Comparison of ENCODE assay signal across 8 cellular contexts in the genomic region with DNA sequence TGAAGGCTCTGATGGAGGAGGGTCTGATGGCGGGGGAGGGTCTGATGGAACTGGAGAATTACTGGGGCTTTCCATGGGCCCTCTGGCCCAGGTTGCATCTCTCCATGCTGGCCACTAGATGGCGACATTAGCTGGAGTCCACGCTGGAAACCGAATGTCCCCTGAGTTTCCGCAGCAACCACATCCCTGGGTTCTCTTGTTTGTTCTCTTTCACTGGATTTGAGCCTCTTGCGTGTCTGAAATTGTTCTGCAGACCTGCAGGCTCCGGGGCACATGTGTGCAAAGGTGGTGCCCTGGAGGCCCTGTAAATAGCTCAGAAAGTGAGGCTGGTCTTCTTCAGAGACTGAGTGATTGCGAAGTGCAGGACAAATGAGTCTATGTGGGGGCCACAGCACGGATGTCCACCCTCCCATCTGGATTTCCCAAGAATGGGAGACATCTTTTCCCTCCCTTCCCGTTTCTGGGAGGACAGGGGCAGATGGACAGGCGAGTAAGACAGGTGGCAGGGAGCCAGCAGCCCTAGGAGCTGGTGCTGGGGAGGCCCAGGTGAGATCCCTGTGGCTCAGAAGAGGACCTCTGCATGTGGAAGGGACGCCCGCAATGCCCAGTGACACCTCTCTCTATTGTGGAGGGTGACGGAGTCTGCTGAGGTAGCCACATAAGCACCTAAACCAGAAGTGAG.
A peak's percentile ranks its signal among the peaks of the same experiment; 100 is the strongest.
DNase-seq lines count a peak whose midpoint lies in the region; ATAC-seq and TF ChIP-seq lines count a peak whose summit lies in the region.

No MANE protein-coding gene starts in this region.

- ATAC-seq in left lobe of liver (peak; percentile 95), GM18498 (IDR thresholded peaks at IDR 0.05; ENCODE audit: unreplicated experiment) (no peak)

- peaks cover 6% of the 10 kb centered on the region for H3K4me1 Mint-ChIP-seq in activated CD4-positive, alpha-beta T cell treated with anti-CD3 and anti-CD28 coated beads, Interleukin-2, amount 10 ng/mL, durations not matched to agents 24 days and 14 days

- H3K36me3 ChIP-seq in H7 (replicated peaks; ENCODE audit: control insufficient read depth, insufficient read depth, low read length) = no peaks in the 10 kb centered on the region

- peak overlapping the region; percentile 22 for H3K27ac Mint-ChIP-seq in activated CD4-positive, alpha-beta T cell treated with anti-CD3 and anti-CD28 coated beads, Interleukin-2, amount 10 ng/mL, durations not matched to agents 24 days and 14 days

- H3K27ac ChIP-seq in coronary artery = no peak overlapping the region

- peak; percentile 3 for DNase-seq in AG09309 (ENCODE audit: low read depth)
- DNase-seq in H7 = peak; percentile 95
- peak; percentile 77 for DNase-seq in NCI-H510A treated with DMSO at 0.1 percent for 48 hours (lab: John Stamatoyannopoulos, UW)
- DNase-seq in activated CD4-positive, alpha-beta T cell treated with anti-CD3 and anti-CD28 coated beads, Interleukin-2, amount 10 ng/mL, durations not matched to agents 24 days and 14 days = peak; percentile 91
- peak; percentile 70 for DNase-seq in coronary artery (ENCODE audit: low spot score)
- DNase-seq in left lobe of liver (ENCODE audit: low spot score) = peak; percentile 63
- peak; percentile 47 to 48 for DNase-seq in stimulated activated CD4-positive, alpha-beta T cell treated with anti-CD3 and anti-CD28 coated beads, Interleukin-4, amount 100 ng/mL, for 4 hours

- peak; percentile 90 for TF ChIP-seq CTCF in AG09309 (IDR thresholded peaks at IDR 0.05; ENCODE audit: control insufficient read depth, insufficient read depth, low read depth, low read length, missing control alignments)
- peak; percentile 97 for TF ChIP-seq CTCF in coronary artery (IDR thresholded peaks at IDR 0.05)

- H3K36me3 Mint-ChIP-seq in activated CD4-positive, alpha-beta T cell treated with anti-CD3 and anti-CD28 coated beads, Interleukin-2, amount 10 ng/mL, durations not matched to agents 24 days and 14 days (ENCODE audit: low read depth) = no peaks in the 10 kb centered on the region

- H3K9me3 Mint-ChIP-seq in activated CD4-positive, alpha-beta T cell treated with anti-CD3 and anti-CD28 coated beads, Interleukin-2, amount 10 ng/mL, durations not matched to agents 24 days and 14 days = no peaks in the 10 kb centered on the region

- H3K27me3 ChIP-seq in H7 (ENCODE audit: control insufficient read depth, insufficient read depth, low read length) = no peaks in the 10 kb centered on the region

- intact Hi-C loops in activated CD4-positive, alpha-beta T cell treated with anti-CD3 and anti-CD28 coated beads, Interleukin-2, amount 10 ng/mL, durations not matched to agents 24 days and 14 days (cut with micrococcal nuclease) = loop anchor here (1.0 to 2.0 kb wide), 2 partner anchors 113 to 305 kb away; no protein-coding TSS in a partner anchor

- H3K27me3 Mint-ChIP-seq in activated CD4-positive, alpha-beta T cell treated with anti-CD3 and anti-CD28 coated beads, Interleukin-2, amount 10 ng/mL, durations not matched to agents 24 days and 14 days = peaks cover 8% of the 10 kb centered on the region

- H3K4me3 Mint-ChIP-seq in activated CD4-positive, alpha-beta T cell treated with anti-CD3 and anti-CD28 coated beads, Interleukin-2, amount 10 ng/mL, durations not matched to agents 24 days and 14 days = no peak overlapping the region

- H3K4me3 ChIP-seq in AG09309 (ENCODE audit: control insufficient read depth, low read depth, low read length) = no peak overlapping the region
- H3K4me3 ChIP-seq in H7 (ENCODE audit: insufficient read depth, low read depth, low read length) = no peak overlapping the region
- no peak overlapping the region for H3K4me3 ChIP-seq in coronary artery

Comparison
In these comparisons a context has a peak if more than half of its experiments do, and no peak if none do; other contexts are left out.
1. DNase-seq: peak in every context shown above with its lines; median percentile 95 in H7; 91 in activated CD4-positive, alpha-beta T cell treated with anti-CD3 and anti-CD28 coated beads, Interleukin-2, amount 10 ng/mL, durations not matched to agents 24 days and 14 days; 77 in NCI-H510A treated with DMSO at 0.1 percent for 48 hours; 70 in coronary artery; 63 in left lobe of liver; 48 in stimulated activated CD4-positive, alpha-beta T cell treated with anti-CD3 and anti-CD28 coated beads, Interleukin-4, amount 100 ng/mL, for 4 hours; 3 in AG09309.